In the genomic region with DNA sequence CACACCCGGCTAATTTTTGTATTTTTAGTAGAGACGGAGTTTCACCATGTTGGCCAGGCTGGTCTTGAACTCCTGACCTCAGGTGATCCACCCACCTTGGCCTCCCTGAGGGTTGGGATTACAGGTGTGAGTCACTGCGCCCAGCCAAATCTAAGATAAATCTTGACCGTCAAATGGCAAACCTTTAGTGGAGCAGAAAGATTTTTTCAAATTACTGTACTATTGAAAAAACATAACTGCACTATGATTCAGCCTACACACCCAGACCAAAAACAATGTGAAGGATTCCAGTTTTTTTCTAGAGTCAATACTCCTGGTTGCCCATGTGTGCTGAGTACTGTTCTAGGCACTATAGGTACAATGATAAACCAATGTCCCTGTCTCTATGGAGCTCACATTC, we compare ENCODE assay signal across 14 cellular contexts. TPM values are rescaled to one million over a fixed set of nuclear protein-coding genes. Genes with fewer than 3 reads are reported as not detected.
DNase-seq lines count a peak whose midpoint lies in the region; ATAC-seq, FAIRE-seq and TF ChIP-seq lines count a peak whose summit lies in the region.
"Had no signal": no experiment of that assay in that cellular context is flagged by ENCODE, and none has a peak within 500 bp of the region (broad histone marks: within the 10 kb centered on the region; RNA-seq: fewer than 3 reads in every experiment).

No MANE protein-coding gene starts in this region.

- no peaks in the 10 kb centered on the region for H3K4me1 Mint-ChIP-seq in activated CD4-positive, alpha-beta memory T cell treated with anti-CD3 and anti-CD28 coated beads, Interleukin-2, amount 10 ng/mL, durations not matched to agents 7 days and 5 days

- no peak for TF ChIP-seq CTCF in coronary artery (IDR thresholded peaks at IDR 0.05)
- TF ChIP-seq CTCF in right lobe of liver (IDR thresholded peaks at IDR 0.05) = no peak

- H3K27me3 ChIP-seq in right lobe of liver = no peaks in the 10 kb centered on the region
- H3K27me3 ChIP-seq: right atrium auricular region had no signal

- peaks cover 4% of the 10 kb centered on the region for H3K27me3 Mint-ChIP-seq in activated CD4-positive, alpha-beta memory T cell treated with anti-CD3 and anti-CD28 coated beads, Interleukin-2, amount 10 ng/mL, durations not matched to agents 7 days and 5 days

- TF ChIP-seq RAD21 in Ishikawa (IDR thresholded peaks at IDR 0.05; ENCODE audit: low read depth) = no peak

- H3K27ac ChIP-seq in coronary artery (peak overlapping the region; percentile 20 to 23), right lobe of liver (no peak overlapping the region)
- H3K27ac ChIP-seq: right atrium auricular region had no signal

- H3K9me3 ChIP-seq in right lobe of liver = no peaks in the 10 kb centered on the region
- H3K9me3 ChIP-seq: right atrium auricular region had no signal

- no peaks in the 10 kb centered on the region for H3K36me3 ChIP-seq in right lobe of liver
- H3K36me3 ChIP-seq: right atrium auricular region had no signal

- ATAC-seq in right lobe of liver = no peak
- ATAC-seq: activated naive CD4-positive, alpha-beta T cell treated with anti-CD3 and anti-CD28 coated beads, Interleukin-2, amount 50 U/mL, for 72 hours had no signal

- CTCF ChIA-PET in activated CD4-positive, alpha-beta memory T cell treated with anti-CD3 and anti-CD28 coated beads, Interleukin-2, amount 10 ng/mL, durations not matched to agents 7 days and 5 days (lab: Charles Lee) = no interaction called here

- 91% methylated on average over 4 of the region's 4 CpGs for whole genome bisulfite sequencing in right lobe of liver (ENCODE audit: insufficient coverage, low coverage, low lambda C conversion rate, missing lambda C conversion rate)

- no peak for TF ChIP-seq POLR2A in right lobe of liver (IDR thresholded peaks at IDR 0.05)

- no peak overlapping the region for H3K27ac Mint-ChIP-seq in activated CD4-positive, alpha-beta memory T cell treated with anti-CD3 and anti-CD28 coated beads, Interleukin-2, amount 10 ng/mL, durations not matched to agents 7 days and 5 days
- H3K27ac Mint-ChIP-seq: activated naive CD4-positive, alpha-beta T cell treated with anti-CD3 and anti-CD28 coated beads, Interleukin-2, amount 50 U/mL, for 72 hours; nephron progenitor cell had no signal

- intact Hi-C loops in right lobe of liver (cut with DNase I) = no loop called here

- peaks cover 3% of the 10 kb centered on the region for H3K9me3 Mint-ChIP-seq in activated CD4-positive, alpha-beta memory T cell treated with anti-CD3 and anti-CD28 coated beads, Interleukin-2, amount 10 ng/mL, durations not matched to agents 7 days and 5 days

- POLR2A ChIA-PET in activated CD4-positive, alpha-beta memory T cell treated with anti-CD3 and anti-CD28 coated beads, Interleukin-2, amount 10 ng/mL, durations not matched to agents 7 days and 5 days (lab: Charles Lee) = no interaction called here

- H3K4me1 ChIP-seq in right lobe of liver = no peaks in the 10 kb centered on the region

- H3K36me3 Mint-ChIP-seq in activated CD4-positive, alpha-beta memory T cell treated with anti-CD3 and anti-CD28 coated beads, Interleukin-2, amount 10 ng/mL, durations not matched to agents 7 days and 5 days (ENCODE audit: low read depth) = peaks cover 9% of the 10 kb centered on the region

- H3K4me3 ChIP-seq in coronary artery = no peak overlapping the region
- H3K4me3 ChIP-seq in right lobe of liver = no peak overlapping the region
- H3K4me3 ChIP-seq: right atrium auricular region had no signal

- no peak for FAIRE-seq in GM19239 (lab: Jason Lieb, UNC)

- TF ChIP-seq EP300 in Ishikawa (IDR thresholded peaks at IDR 0.05; ENCODE audit: borderline replicate concordance) = peak; percentile 74; the same call in 1 of the 2 replicates

- no peak overlapping the region for H3K4me3 Mint-ChIP-seq in activated CD4-positive, alpha-beta memory T cell treated with anti-CD3 and anti-CD28 coated beads, Interleukin-2, amount 10 ng/mL, durations not matched to agents 7 days and 5 days
- H3K4me3 Mint-ChIP-seq: nephron progenitor cell had no signal

- DNase-seq in AG20443 (ENCODE audit: low spot score) (peak; percentile 35), coronary artery (ENCODE audit: low spot score) (no peak), lung microvascular endothelial cell (ENCODE audit: low read depth in 2 of 2) (peak; percentile 36 to 38), right lobe of liver (no peak), germinal center (ENCODE audit: low spot score) (no peak), GM19239 (ENCODE audit: insufficient read length, low spot score) (no peak)
- DNase-seq in activated CD4-positive, alpha-beta memory T cell treated with anti-CD3 and anti-CD28 coated beads, Interleukin-2, amount 10 ng/mL, durations not matched to agents 7 days and 5 days = no peak
- DNase-seq: cerebellar nuclear complex; NCI-H2107; nephron progenitor cell; stimulated activated CD4-positive, alpha-beta T cell treated with anti-CD3 and anti-CD28 coated beads, Interleukin-1b, Interleukin-23, amount 100 ng/mL, for 48 hours had no signal

TF ChIP-seq in Ishikawa, 13 proteins besides CTCF, POLR2A, EP300 and RAD21:
- TF ChIP-seq TAF1 (IDR thresholded peaks at IDR 0.05; ENCODE audit: low read depth) (no peak), YY1 (IDR thresholded peaks at IDR 0.05; ENCODE audit: low read depth) (no peak), CREB1 (IDR thresholded peaks at IDR 0.05; ENCODE audit: low read depth) (no peak), CEBPB (IDR thresholded peaks at IDR 0.05) (no peak), TCF12 (IDR thresholded peaks at IDR 0.05; ENCODE audit: low read depth) (peak; percentile 52; the same call in 1 of the 2 replicates), FOXM1 (IDR thresholded peaks at IDR 0.05; ENCODE audit: borderline replicate concordance, low read depth) (peak; percentile 68), TEAD4 (IDR thresholded peaks at IDR 0.05) (peak; percentile 50; the same call in 1 of the 2 replicates), EGR1 (IDR thresholded peaks at IDR 0.05) (no peak), NFIC (IDR thresholded peaks at IDR 0.05) (peak; percentile 38; the same call in 1 of the 2 replicates), ZBTB7A (IDR thresholded peaks at IDR 0.05; ENCODE audit: low read depth) (no peak)
- TF ChIP-seq, protein P1, sequence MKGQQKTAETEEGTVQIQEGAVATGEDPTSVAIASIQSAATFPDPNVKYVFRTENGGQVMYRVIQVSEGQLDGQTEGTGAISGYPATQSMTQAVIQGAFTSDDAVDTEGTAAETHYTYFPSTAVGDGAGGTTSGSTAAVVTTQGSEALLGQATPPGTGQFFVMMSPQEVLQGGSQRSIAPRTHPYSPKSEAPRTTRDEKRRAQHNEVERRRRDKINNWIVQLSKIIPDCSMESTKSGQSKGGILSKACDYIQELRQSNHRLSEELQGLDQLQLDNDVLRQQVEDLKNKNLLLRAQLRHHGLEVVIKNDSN (IDR thresholded peaks at IDR 0.05) = no peak
- TF ChIP-seq, protein P2, sequence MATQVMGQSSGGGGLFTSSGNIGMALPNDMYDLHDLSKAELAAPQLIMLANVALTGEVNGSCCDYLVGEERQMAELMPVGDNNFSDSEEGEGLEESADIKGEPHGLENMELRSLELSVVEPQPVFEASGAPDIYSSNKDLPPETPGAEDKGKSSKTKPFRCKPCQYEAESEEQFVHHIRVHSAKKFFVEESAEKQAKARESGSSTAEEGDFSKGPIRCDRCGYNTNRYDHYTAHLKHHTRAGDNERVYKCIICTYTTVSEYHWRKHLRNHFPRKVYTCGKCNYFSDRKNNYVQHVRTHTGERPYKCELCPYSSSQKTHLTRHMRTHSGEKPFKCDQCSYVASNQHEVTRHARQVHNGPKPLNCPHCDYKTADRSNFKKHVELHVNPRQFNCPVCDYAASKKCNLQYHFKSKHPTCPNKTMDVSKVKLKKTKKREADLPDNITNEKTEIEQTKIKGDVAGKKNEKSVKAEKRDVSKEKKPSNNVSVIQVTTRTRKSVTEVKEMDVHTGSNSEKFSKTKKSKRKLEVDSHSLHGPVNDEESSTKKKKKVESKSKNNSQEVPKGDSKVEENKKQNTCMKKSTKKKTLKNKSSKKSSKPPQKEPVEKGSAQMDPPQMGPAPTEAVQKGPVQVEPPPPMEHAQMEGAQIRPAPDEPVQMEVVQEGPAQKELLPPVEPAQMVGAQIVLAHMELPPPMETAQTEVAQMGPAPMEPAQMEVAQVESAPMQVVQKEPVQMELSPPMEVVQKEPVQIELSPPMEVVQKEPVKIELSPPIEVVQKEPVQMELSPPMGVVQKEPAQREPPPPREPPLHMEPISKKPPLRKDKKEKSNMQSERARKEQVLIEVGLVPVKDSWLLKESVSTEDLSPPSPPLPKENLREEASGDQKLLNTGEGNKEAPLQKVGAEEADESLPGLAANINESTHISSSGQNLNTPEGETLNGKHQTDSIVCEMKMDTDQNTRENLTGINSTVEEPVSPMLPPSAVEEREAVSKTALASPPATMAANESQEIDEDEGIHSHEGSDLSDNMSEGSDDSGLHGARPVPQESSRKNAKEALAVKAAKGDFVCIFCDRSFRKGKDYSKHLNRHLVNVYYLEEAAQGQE (IDR thresholded peaks at IDR 0.05; ENCODE audit: low read depth) = no peak
- TF ChIP-seq, protein P3, sequence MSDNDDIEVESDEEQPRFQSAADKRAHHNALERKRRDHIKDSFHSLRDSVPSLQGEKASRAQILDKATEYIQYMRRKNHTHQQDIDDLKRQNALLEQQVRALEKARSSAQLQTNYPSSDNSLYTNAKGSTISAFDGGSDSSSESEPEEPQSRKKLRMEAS (IDR thresholded peaks at IDR 0.05) = no peak

RNA-seq across cellular contexts. Expression of a gene that starts 33.9 kb away (rescaled TPM):
- total RNA-seq in lung microvascular endothelial cell (56.2 and 62.3 TPM in 2 replicates), right lobe of liver (10 to 100 TPM; 12.3 to 15.1 (median 13.6) TPM)
- total RNA-seq in activated CD4-positive, alpha-beta memory T cell treated with anti-CD3 and anti-CD28 coated beads, Interleukin-2, amount 10 ng/mL, durations not matched to agents 7 days and 5 days = 10 to 100 TPM; 10.3 to 12.8 TPM

Comparison
In these comparisons a context has a peak if more than half of its experiments do, and no peak if none do; other contexts are left out.
1. DNase-seq: peak in AG20443 (single experiment) and lung microvascular endothelial cell (2 of 2); none in coronary artery (single experiment), right lobe of liver (0 of 3), germinal center (single experiment), GM19239 (single experiment) and activated CD4-positive, alpha-beta memory T cell treated with anti-CD3 and anti-CD28 coated beads, Interleukin-2, amount 10 ng/mL, durations not matched to agents 7 days and 5 days (single experiment).
2. H3K27ac ChIP-seq: peak in coronary artery (2 of 2); none in right lobe of liver (0 of 3).